In genomic region chr22:30694638-30695350, GRCh38 we compare ENCODE assay signal across 1 cellular context.
TF ChIP-seq lines count a peak whose summit lies in the region.

A gene with protein sequence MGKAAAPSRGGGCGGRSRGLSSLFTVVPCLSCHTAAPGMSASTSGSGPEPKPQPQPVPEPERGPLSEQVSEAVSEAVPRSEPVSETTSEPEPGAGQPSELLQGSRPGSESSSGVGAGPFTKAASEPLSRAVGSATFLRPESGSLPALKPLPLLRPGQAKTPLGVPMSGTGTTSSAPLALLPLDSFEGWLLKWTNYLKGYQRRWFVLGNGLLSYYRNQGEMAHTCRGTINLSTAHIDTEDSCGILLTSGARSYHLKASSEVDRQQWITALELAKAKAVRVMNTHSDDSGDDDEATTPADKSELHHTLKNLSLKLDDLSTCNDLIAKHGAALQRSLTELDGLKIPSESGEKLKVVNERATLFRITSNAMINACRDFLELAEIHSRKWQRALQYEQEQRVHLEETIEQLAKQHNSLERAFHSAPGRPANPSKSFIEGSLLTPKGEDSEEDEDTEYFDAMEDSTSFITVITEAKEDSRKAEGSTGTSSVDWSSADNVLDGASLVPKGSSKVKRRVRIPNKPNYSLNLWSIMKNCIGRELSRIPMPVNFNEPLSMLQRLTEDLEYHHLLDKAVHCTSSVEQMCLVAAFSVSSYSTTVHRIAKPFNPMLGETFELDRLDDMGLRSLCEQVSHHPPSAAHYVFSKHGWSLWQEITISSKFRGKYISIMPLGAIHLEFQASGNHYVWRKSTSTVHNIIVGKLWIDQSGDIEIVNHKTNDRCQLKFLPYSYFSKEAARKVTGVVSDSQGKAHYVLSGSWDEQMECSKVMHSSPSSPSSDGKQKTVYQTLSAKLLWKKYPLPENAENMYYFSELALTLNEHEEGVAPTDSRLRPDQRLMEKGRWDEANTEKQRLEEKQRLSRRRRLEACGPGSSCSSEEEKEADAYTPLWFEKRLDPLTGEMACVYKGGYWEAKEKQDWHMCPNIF (plus strand): TSS chr22:30694874. CDS start chr22:30694910, 36 bp downstream.

TF ChIP-seq in IMR-90, 13 proteins besides CTCF, POLR2A, EP300 and RAD21:
- TF ChIP-seq RFX5 (IDR thresholded peaks at IDR 0.05; ENCODE audit: low read depth, low read length) (no peak), CHD1 (IDR thresholded peaks at IDR 0.05; ENCODE audit: low read depth, low read length) (no peak), BHLHE40 (IDR thresholded peaks at IDR 0.05; ENCODE audit: low read depth, low read length) (no peak), CEBPB (IDR thresholded peaks at IDR 0.05; ENCODE audit: low read depth, low read length) (no peak), FOS (IDR thresholded peaks at IDR 0.05; ENCODE audit: low read depth, low read length) (no peak), MAFK (IDR thresholded peaks at IDR 0.05; ENCODE audit: low read depth, low read length) (no peak), RCOR1 (IDR thresholded peaks at IDR 0.05; ENCODE audit: insufficient replicate concordance, low read length) (no peak)
- TF ChIP-seq, protein P1, sequence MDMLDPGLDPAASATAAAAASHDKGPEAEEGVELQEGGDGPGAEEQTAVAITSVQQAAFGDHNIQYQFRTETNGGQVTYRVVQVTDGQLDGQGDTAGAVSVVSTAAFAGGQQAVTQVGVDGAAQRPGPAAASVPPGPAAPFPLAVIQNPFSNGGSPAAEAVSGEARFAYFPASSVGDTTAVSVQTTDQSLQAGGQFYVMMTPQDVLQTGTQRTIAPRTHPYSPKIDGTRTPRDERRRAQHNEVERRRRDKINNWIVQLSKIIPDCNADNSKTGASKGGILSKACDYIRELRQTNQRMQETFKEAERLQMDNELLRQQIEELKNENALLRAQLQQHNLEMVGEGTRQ (IDR thresholded peaks at IDR 0.05; ENCODE audit: low read depth, low read length): no peak
